ENCODE assay signal across 11 cellular contexts in genomic region chr1:61332196-61332753, GRCh38.
DNase-seq lines count a peak whose midpoint lies in the region; ATAC-seq and TF ChIP-seq lines count a peak whose summit lies in the region.
"Had no signal": no experiment of that assay in that cellular context is flagged by ENCODE, and none has a peak within 500 bp of the region (broad histone marks: within the 10 kb centered on the region; RNA-seq: fewer than 3 reads in every experiment).

No MANE protein-coding gene starts in this region.

- peak; percentile 85 for DNase-seq in GM12864 (ENCODE audit: low read depth)
- no peak for DNase-seq in amygdala (lab: John Stamatoyannopoulos, UW)
- no peak for DNase-seq in NCI-H226
- no peak for DNase-seq in gastrocnemius medialis
- DNase-seq in NOMO-1 (lab: John Stamatoyannopoulos, UW; ENCODE audit: unreplicated experiment in 2 of 2): no peak
- DNase-seq: CD4-positive, alpha-beta T cell; NCI-H1092 treated with DMSO at 0.1 percent for 48 hours had no signal

- H3K27me3 ChIP-seq in gastrocnemius medialis: no peaks in the 10 kb centered on the region

- H3K4me3 ChIP-seq in GM12864 (ENCODE audit: low read depth, low read length) (no peak overlapping the region), gastrocnemius medialis (no peak overlapping the region)

- in situ Hi-C loops in gastrocnemius medialis (cut with MboI; ENCODE audit: low sequenced_read_pairs in 4 of 4): loop anchor here in 2 of 4 donors (10.0 to 25.0 kb wide), 4 partner anchors 247 to 470 kb away; partner anchors contain the start of gene NFIA (in 1 of the 2)

- intact Hi-C loops in gastrocnemius medialis (cut with DNase I; ENCODE audit: low total_unique reads): no loop called here

- TF ChIP-seq CTCF in GM12864 (IDR thresholded peaks at IDR 0.05; ENCODE audit: low read depth, low read length, missing control alignments) (no peak), gastrocnemius medialis (IDR thresholded peaks at IDR 0.05 in 4 of 5, conservative IDR thresholded peaks at IDR 0.05 in 1 of 5) (no peak)

- peaks cover 13 to 14% of the 10 kb centered on the region in 2 donors for H3K4me1 ChIP-seq in gastrocnemius medialis

- no peaks in the 10 kb centered on the region for H3K9me3 ChIP-seq in gastrocnemius medialis

- no peak for TF ChIP-seq POLR2A in gastrocnemius medialis (IDR thresholded peaks at IDR 0.05)

- H3K36me3 ChIP-seq in gastrocnemius medialis: no peaks in the 10 kb centered on the region

- peak; percentile 99 for ATAC-seq in GM18909 (IDR thresholded peaks at IDR 0.05; ENCODE audit: poor library complexity, unreplicated experiment)
- ATAC-seq in HG02623 (IDR thresholded peaks at IDR 0.05; ENCODE audit: unreplicated experiment): peak; percentile 98
- peak; percentile 99 for ATAC-seq in HG03520 (IDR thresholded peaks at IDR 0.05; ENCODE audit: unreplicated experiment)
- ATAC-seq in gastrocnemius medialis: no peak
- ATAC-seq: Panc1 had no signal

- no peak overlapping the region for H3K27ac ChIP-seq in gastrocnemius medialis

Comparison
In these comparisons a context has a peak if more than half of its experiments do, and no peak if none do; other contexts are left out.
1. ATAC-seq: peak in GM18909 (single experiment), HG02623 (single experiment) and HG03520 (single experiment); none in gastrocnemius medialis (0 of 2).